In genomic region chr15:90336705-90337141, GRCh38 we compare ENCODE assay signal across 8 cellular contexts. TPM values are rescaled to one million over a fixed set of nuclear protein-coding genes. Genes with fewer than 3 reads are reported as not detected.
A peak's percentile ranks its signal among the peaks of the same experiment; 100 is the strongest.
DNase-seq lines count a peak whose midpoint lies in the region; ATAC-seq, FAIRE-seq and TF ChIP-seq lines count a peak whose summit lies in the region.

No MANE protein-coding gene starts in this region.

- intact Hi-C loops in pancreas (cut with DNase I), result no loop called here
- intact Hi-C loops in activated T-helper 2 cell treated with anti-CD3 and anti-CD28 coated beads, Interferon-gamma antibody, Interleukin-2, Interleukin-4, amounts not matched to agents 10 μg/mL and 5 μg/mL and 100 μg/mL, durations not matched to agents 14 hours and 24 hours and 36 hours (cut with micrococcal nuclease), result no loop called here

- peak; percentile 33 for DNase-seq in GM04503 (ENCODE audit: low read depth)
- peak; percentile 68 for DNase-seq in OCI-M1 (lab: John Stamatoyannopoulos, UW)
- peak; percentile 35 for DNase-seq in dedifferentiated amniotic fluid mesenchymal stem cell (ENCODE audit: extremely low spot score)
- DNase-seq in pancreas, result no peak
- no peak for DNase-seq in activated T-helper 2 cell treated with anti-CD3 and anti-CD28 coated beads, Interferon-gamma antibody, Interleukin-2, Interleukin-4, amounts not matched to agents 10 μg/mL and 5 μg/mL and 100 μg/mL, durations not matched to agents 14 hours and 24 hours and 36 hours (ENCODE audit: low spot score)
- no peak for DNase-seq in SHP77 (lab: John Stamatoyannopoulos, UW)
- DNase-seq in type B pancreatic cell (ENCODE audit: extremely low spot score, unreplicated experiment), result no peak

- H3K27me3 Mint-ChIP-seq in activated T-helper 2 cell treated with anti-CD3 and anti-CD28 coated beads, Interferon-gamma antibody, Interleukin-2, Interleukin-4, amounts not matched to agents 10 μg/mL and 5 μg/mL and 100 μg/mL, durations not matched to agents 14 hours and 24 hours and 36 hours (ENCODE audit: low read depth), result no peaks in the 10 kb centered on the region
- H3K27me3 Mint-ChIP-seq in type B pancreatic cell, result no peaks in the 10 kb centered on the region

- WGBS in pancreas, 2 donors, result 84 to 87% methylated on average over 5 of the region's 5 CpGs

- ATAC-seq in pancreas, result peak in 3 of 4 donors; percentile 9 to 68 (median 61)
- no peak for ATAC-seq in HG03442 (IDR thresholded peaks at IDR 0.05; ENCODE audit: unreplicated experiment)

- H3K4me3 Mint-ChIP-seq in activated T-helper 2 cell treated with anti-CD3 and anti-CD28 coated beads, Interferon-gamma antibody, Interleukin-2, Interleukin-4, amounts not matched to agents 10 μg/mL and 5 μg/mL and 100 μg/mL, durations not matched to agents 14 hours and 24 hours and 36 hours (ENCODE audit: low read depth), result no peak overlapping the region
- no peak overlapping the region for H3K4me3 Mint-ChIP-seq in type B pancreatic cell

- no peak overlapping the region for H3K4me3 ChIP-seq in pancreas

- H3K36me3 Mint-ChIP-seq in activated T-helper 2 cell treated with anti-CD3 and anti-CD28 coated beads, Interferon-gamma antibody, Interleukin-2, Interleukin-4, amounts not matched to agents 10 μg/mL and 5 μg/mL and 100 μg/mL, durations not matched to agents 14 hours and 24 hours and 36 hours (ENCODE audit: low read depth), result no peaks in the 10 kb centered on the region
- no peaks in the 10 kb centered on the region for H3K36me3 Mint-ChIP-seq in type B pancreatic cell

- no peaks in the 10 kb centered on the region for H3K9me3 Mint-ChIP-seq in activated T-helper 2 cell treated with anti-CD3 and anti-CD28 coated beads, Interferon-gamma antibody, Interleukin-2, Interleukin-4, amounts not matched to agents 10 μg/mL and 5 μg/mL and 100 μg/mL, durations not matched to agents 14 hours and 24 hours and 36 hours
- no peaks in the 10 kb centered on the region for H3K9me3 Mint-ChIP-seq in type B pancreatic cell

- H3K4me1 ChIP-seq in pancreas, result no peaks in the 10 kb centered on the region

- H3K36me3 ChIP-seq in pancreas, result no peaks in the 10 kb centered on the region

- H3K9me3 ChIP-seq in pancreas, result no peaks in the 10 kb centered on the region

- no peak overlapping the region for H3K27ac ChIP-seq in pancreas

- FAIRE-seq in pancreas (lab: Jason Lieb, UNC), result no peak

- no peak for TF ChIP-seq CTCF in pancreas (IDR thresholded peaks at IDR 0.05)
- no peak for TF ChIP-seq CTCF in type B pancreatic cell (conservative IDR thresholded peaks at IDR 0.05)

- peaks cover 8% of the 10 kb centered on the region for H3K4me1 Mint-ChIP-seq in activated T-helper 2 cell treated with anti-CD3 and anti-CD28 coated beads, Interferon-gamma antibody, Interleukin-2, Interleukin-4, amounts not matched to agents 10 μg/mL and 5 μg/mL and 100 μg/mL, durations not matched to agents 14 hours and 24 hours and 36 hours (ENCODE audit: low read depth)
- no peaks in the 10 kb centered on the region for H3K4me1 Mint-ChIP-seq in type B pancreatic cell (ENCODE audit: unreplicated experiment)

- no peak overlapping the region for H3K27ac Mint-ChIP-seq in activated T-helper 2 cell treated with anti-CD3 and anti-CD28 coated beads, Interferon-gamma antibody, Interleukin-2, Interleukin-4, amounts not matched to agents 10 μg/mL and 5 μg/mL and 100 μg/mL, durations not matched to agents 14 hours and 24 hours and 36 hours
- H3K27ac Mint-ChIP-seq in type B pancreatic cell, result no peak overlapping the region

- H3K27me3 ChIP-seq in pancreas, result no peaks in the 10 kb centered on the region

RNA-seq across cellular contexts. Expression of gene ZNF774, which starts 15.4 kb away (rescaled TPM):
- 1 to 10 TPM; 2.2 to 7.2 (median 4.3) TPM for total RNA-seq in pancreas
- 10 to 100 TPM in 1 of 2 donors, 1 to 10 TPM in 1; 2.3 to 11.9 TPM for polyA plus RNA-seq in pancreas
- total RNA-seq in activated T-helper 2 cell treated with anti-CD3 and anti-CD28 coated beads, Interferon-gamma antibody, Interleukin-2, Interleukin-4, amounts not matched to agents 10 μg/mL and 5 μg/mL and 100 μg/mL, durations not matched to agents 14 hours and 24 hours and 36 hours, result 2.7 and 3.6 TPM in 2 replicates
- 4.8 and 5.5 TPM in 2 replicates for total RNA-seq in type B pancreatic cell (ENCODE audit: low replicate concordance)

RNA-seq across cellular contexts. Expression of gene IQGAP1, which starts 51.3 kb away (rescaled TPM):
- total RNA-seq in pancreas (100 to 1,000 TPM in 1 of 6 donors, 10 to 100 TPM in 5; 40.0 to 103 (median 43.3) TPM), type B pancreatic cell (ENCODE audit: low replicate concordance) (80.4 and 131 TPM in 2 replicates)
- polyA plus RNA-seq in pancreas, result 10 to 100 TPM; 20.6 to 48.4 TPM
- total RNA-seq in activated T-helper 2 cell treated with anti-CD3 and anti-CD28 coated beads, Interferon-gamma antibody, Interleukin-2, Interleukin-4, amounts not matched to agents 10 μg/mL and 5 μg/mL and 100 μg/mL, durations not matched to agents 14 hours and 24 hours and 36 hours, result 186 and 196 TPM in 2 replicates

Comparison
In these comparisons a context has a peak if more than half of its experiments do, and no peak if none do; other contexts are left out.
1. DNase-seq: peak in GM04503 (single experiment), OCI-M1 (single experiment) and dedifferentiated amniotic fluid mesenchymal stem cell (single experiment); none in pancreas (0 of 6), activated T-helper 2 cell treated with anti-CD3 and anti-CD28 coated beads, Interferon-gamma antibody, Interleukin-2, Interleukin-4, amounts not matched to agents 10 μg/mL and 5 μg/mL and 100 μg/mL, durations not matched to agents 14 hours and 24 hours and 36 hours (single experiment), SHP77 (0 of 2) and type B pancreatic cell (single experiment).